In the genomic region with DNA sequence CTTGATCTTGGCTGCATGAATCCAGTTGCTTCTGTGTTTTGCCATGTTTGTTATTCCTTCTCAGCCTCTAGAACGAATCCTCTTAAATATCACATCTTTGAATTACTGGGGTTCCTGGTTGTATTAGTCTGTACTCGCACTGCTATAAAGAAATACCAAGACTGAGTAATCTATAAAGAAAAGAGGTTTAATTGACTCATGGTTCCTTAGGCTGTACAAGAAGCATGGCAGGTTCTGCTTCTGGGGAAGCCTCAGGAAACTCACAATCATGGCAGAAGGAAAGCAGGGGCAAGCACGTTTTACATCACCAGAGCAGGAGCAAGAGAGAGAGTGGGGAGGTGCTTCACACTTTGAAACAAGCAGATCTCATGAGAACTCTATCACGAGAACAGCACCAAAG, we compare ENCODE assay signal across 15 cellular contexts. TPM values are rescaled to one million over a fixed set of nuclear protein-coding genes. Genes with fewer than 3 reads are reported as not detected.
A peak's percentile ranks its signal among the peaks of the same experiment; 100 is the strongest.
DNase-seq lines count a peak whose midpoint lies in the region; TF ChIP-seq lines count a peak whose summit lies in the region.
"Had no signal": no experiment of that assay in that cellular context is flagged by ENCODE, and none has a peak within 500 bp of the region (broad histone marks: within the 10 kb centered on the region; RNA-seq: fewer than 3 reads in every experiment).

No MANE protein-coding gene starts in this region.

- H3K36me3 ChIP-seq in ascending aorta, result no peaks in the 10 kb centered on the region
- H3K36me3 ChIP-seq in esophagus (ENCODE audit: control insufficient read depth in 2 of 2, insufficient read depth in 2 of 2, low read length in 1 of 2), result no peaks in the 10 kb centered on the region
- no peaks in the 10 kb centered on the region for H3K36me3 ChIP-seq in mesenchymal stem cell (ENCODE audit: control insufficient read depth in 1 of 2, insufficient read depth in 2 of 2, low read depth in 1 of 2, low read length in 2 of 2)
- H3K36me3 ChIP-seq in tibial artery, result no peaks in the 10 kb centered on the region
- no peaks in the 10 kb centered on the region for H3K36me3 ChIP-seq in brain microvascular endothelial cell (replicated peaks)
- H3K36me3 ChIP-seq: HAP-1 had no signal

- no peak overlapping the region for H3K23ac ChIP-seq in mesenchymal stem cell (ENCODE audit: low read length in 2 of 2)

- no peaks in the 10 kb centered on the region for H3K9me3 ChIP-seq in ascending aorta
- H3K9me3 ChIP-seq in esophagus (ENCODE audit: control insufficient read depth in 2 of 2, insufficient read depth in 1 of 2, low read depth in 1 of 2, low read length in 1 of 2), result no peaks in the 10 kb centered on the region
- no peaks in the 10 kb centered on the region for H3K9me3 ChIP-seq in mesenchymal stem cell (ENCODE audit: control insufficient read depth, low read length)
- H3K9me3 ChIP-seq in tibial artery, result no peaks in the 10 kb centered on the region
- H3K9me3 ChIP-seq: A549, Caco-2, HAP-1 had no signal

- no peak overlapping the region for H2BK5ac ChIP-seq in mesenchymal stem cell (ENCODE audit: low read depth, low read length, poor library complexity, severe bottlenecking)

- no peak for TF ChIP-seq CTCF in ascending aorta (IDR thresholded peaks at IDR 0.05)
- no peak for TF ChIP-seq CTCF in tibial artery (IDR thresholded peaks at IDR 0.05)
- no peak for TF ChIP-seq CTCF in brain microvascular endothelial cell (IDR thresholded peaks at IDR 0.05; ENCODE audit: low read depth, low read length, missing control alignments)

- H2BK15ac ChIP-seq in mesenchymal stem cell (ENCODE audit: low read depth, poor library complexity, severe bottlenecking), result no peak overlapping the region

- H3K4me1 ChIP-seq in ascending aorta (peaks cover 4 to 13% of the 10 kb centered on the region in 2 donors), esophagus (ENCODE audit: control insufficient read depth in 2 of 2, insufficient read depth in 2 of 2, low read length in 1 of 2) (peaks cover 0 to 4% of the 10 kb centered on the region in 2 donors), mesenchymal stem cell (ENCODE audit: control insufficient read depth, insufficient read depth, low read depth, low read length) (peaks cover 4% of the 10 kb centered on the region), tibial artery (peaks cover 0 to 58% (median 16%) of the 10 kb centered on the region in 4 donors)
- H3K4me1 ChIP-seq: A549, HAP-1 had no signal

- H3K18ac ChIP-seq in mesenchymal stem cell (ENCODE audit: low read depth in 1 of 2, low read length in 2 of 2), result peak overlapping the region in 1 of 2 experiments; percentile 8

- peak overlapping the region; percentile 45 to 58 for H3K27ac ChIP-seq in ascending aorta
- H3K27ac ChIP-seq in esophagus (ENCODE audit: low read depth in 2 of 2, low read length in 1 of 2), result peak overlapping the region; percentile 36 to 52
- no peak overlapping the region for H3K27ac ChIP-seq in mesenchymal stem cell (ENCODE audit: low read length, poor library complexity, severe bottlenecking)
- peak overlapping the region; percentile 62 to 73 for H3K27ac ChIP-seq in tibial artery
- H3K27ac ChIP-seq in brain microvascular endothelial cell, result no peak overlapping the region
- H3K27ac ChIP-seq: 22Rv1, A549, C4-2B, GM23248 had no signal

- H3K4me3 ChIP-seq in ascending aorta (no peak overlapping the region), esophagus (ENCODE audit: low read depth in 1 of 2, low read length in 2 of 2) (no peak overlapping the region), mesenchymal stem cell (ENCODE audit: insufficient read depth in 1 of 2, low read depth in 1 of 2, low read length in 2 of 2) (no peak overlapping the region), tibial artery (no peak overlapping the region), brain microvascular endothelial cell (ENCODE audit: low read depth, low read length) (no peak overlapping the region)
- H3K4me3 ChIP-seq: A549, GM23248, HAP-1 had no signal

- no peak overlapping the region for H3K4me2 ChIP-seq in mesenchymal stem cell (ENCODE audit: low read length, poor library complexity, severe bottlenecking)
- H3K4me2 ChIP-seq: A549 had no signal

- DNase-seq in ascending aorta (ENCODE audit: low spot score in 2 of 2) (no peak), mesenchymal stem cell (no peak), tibial artery (no peak), NCI-H748 treated with DMSO at 0.1 percent for 48 hours (lab: John Stamatoyannopoulos, UW) (no peak), brain microvascular endothelial cell (no peak), kidney glomerular epithelial cell (lab: John Stamatoyannopoulos, UW) (no peak)
- DNase-seq: AML-193; Caco-2; CD4-positive, alpha-beta T cell; GM23248 had no signal

- WGBS in esophagus, 2 donors, result 57 to 62% methylated on average over 4 of the region's 4 CpGs
- WGBS in mesenchymal stem cell, result 89% methylated on average over 4 of the region's 4 CpGs

- no peak overlapping the region for H3K14ac ChIP-seq in mesenchymal stem cell (ENCODE audit: low read length in 2 of 2)

- no peak overlapping the region for H2BK12ac ChIP-seq in mesenchymal stem cell (ENCODE audit: low read length in 2 of 2)

- H2AFZ ChIP-seq in mesenchymal stem cell (ENCODE audit: low read depth, low read length), result no peak overlapping the region
- H2AFZ ChIP-seq: GM23248 had no signal

- H2AK5ac ChIP-seq in mesenchymal stem cell (ENCODE audit: low read length, severe bottlenecking), result peak overlapping the region; percentile 75

- in situ Hi-C loops in brain microvascular endothelial cell (cut with HindIII; ENCODE audit: low pct_ligation_motif_present, low sequenced_read_pairs), result no loop called here

- no peak overlapping the region for H4K8ac ChIP-seq in mesenchymal stem cell (ENCODE audit: low read length)

- H3K27me3 ChIP-seq in ascending aorta, result no peaks in the 10 kb centered on the region
- H3K27me3 ChIP-seq in esophagus (ENCODE audit: control insufficient read depth in 1 of 2, insufficient read depth in 2 of 2, low read length in 2 of 2), result no peaks in the 10 kb centered on the region
- H3K27me3 ChIP-seq in mesenchymal stem cell (ENCODE audit: control insufficient read depth in 1 of 2, insufficient read depth in 1 of 2, low read length in 2 of 2), result no peaks in the 10 kb centered on the region
- no peaks in the 10 kb centered on the region for H3K27me3 ChIP-seq in tibial artery
- no peaks in the 10 kb centered on the region for H3K27me3 ChIP-seq in brain microvascular endothelial cell (replicated peaks)

- peaks cover 7% of the 10 kb centered on the region for H3K79me1 ChIP-seq in mesenchymal stem cell (replicated peaks; ENCODE audit: low read length, poor library complexity, severe bottlenecking)

- no peak overlapping the region for H2BK120ac ChIP-seq in mesenchymal stem cell (ENCODE audit: low read depth, low read length)

- intact Hi-C loops in ascending aorta (cut with DNase I) (no loop called here), tibial artery (cut with DNase I; ENCODE audit: low total_unique reads) (no loop called here)

- H3K9ac ChIP-seq in mesenchymal stem cell (ENCODE audit: low read length), result no peak overlapping the region
- H3K9ac ChIP-seq: GM23248 had no signal

- no peak overlapping the region for H3K4ac ChIP-seq in mesenchymal stem cell (ENCODE audit: low read depth in 1 of 2, low read length in 2 of 2)

- no peak overlapping the region for H4K91ac ChIP-seq in mesenchymal stem cell (ENCODE audit: low read length)

RNA-seq across cellular contexts. Expression of a gene that starts 18.0 kb away (rescaled TPM):
- not detected for total RNA-seq in ascending aorta
- 1 to 10 TPM in 1 of 2 donors, under 1 TPM in 1; 0.80 to 1.2 TPM for polyA plus RNA-seq in esophagus
- 6.3 TPM for polyA plus RNA-seq in mesenchymal stem cell (2013, experiment 1 of 2)
- 6.0 TPM for polyA plus RNA-seq in mesenchymal stem cell (2013, experiment 2 of 2)

RNA-seq across cellular contexts. Expression of a gene that starts 20.7 kb away (rescaled TPM):
- 452 TPM for total RNA-seq in ascending aorta
- polyA plus RNA-seq in esophagus, result 100 to 1,000 TPM; 301 to 455 TPM
- 931 TPM for polyA plus RNA-seq in mesenchymal stem cell (2013, experiment 1 of 2)
- 914 TPM for polyA plus RNA-seq in mesenchymal stem cell (2013, experiment 2 of 2)

Comparison
In these comparisons a context has a peak if more than half of its experiments do, and no peak if none do; other contexts are left out.
1. H3K27ac ChIP-seq: peak in ascending aorta (2 of 2), esophagus (2 of 2) and tibial artery (2 of 2); none in mesenchymal stem cell (single experiment) and brain microvascular endothelial cell (single experiment).